9 cellular contexts compared by ENCODE assay signal in genomic region chr5:95261369-95262175, GRCh38. TPM values are rescaled to one million over a fixed set of nuclear protein-coding genes. Genes with fewer than 3 reads are reported as not detected.
DNase-seq lines count a peak whose midpoint lies in the region; ATAC-seq and TF ChIP-seq lines count a peak whose summit lies in the region.
"Had no signal": no experiment of that assay in that cellular context is flagged by ENCODE, and none has a peak within 500 bp of the region (broad histone marks: within the 10 kb centered on the region; RNA-seq: fewer than 3 reads in every experiment).

No MANE protein-coding gene starts in this region.

- CTCF ChIA-PET in WTC11 (lab: Charles Lee), result interaction anchor here (0.6 kb wide), 1 partner anchor 518 kb away, joined by 4 read pairs; no protein-coding TSS in a partner anchor

- H3K4me3 Mint-ChIP-seq in WTC11, result no peak overlapping the region
- no peak overlapping the region for H3K4me3 Mint-ChIP-seq in activated naive CD8-positive, alpha-beta T cell treated with anti-CD3 and anti-CD28 coated beads for 36 hours
- H3K4me3 Mint-ChIP-seq: memory B cell had no signal

- POLR2A ChIA-PET in WTC11 (lab: Charles Lee), result no interaction called here

- H3F3A ChIP-seq in DOHH2 (ENCODE audit: control insufficient read depth, insufficient read depth), result no peaks in the 10 kb centered on the region

- no peak overlapping the region for H3K27ac Mint-ChIP-seq in WTC11
- no peak overlapping the region for H3K27ac Mint-ChIP-seq in activated naive CD8-positive, alpha-beta T cell treated with anti-CD3 and anti-CD28 coated beads for 36 hours
- H3K27ac Mint-ChIP-seq: memory B cell had no signal

- H3K4me3 ChIP-seq in DOHH2 (ENCODE audit: low read length) (no peak overlapping the region), Karpas-422 (ENCODE audit: low read length) (no peak overlapping the region), tibial artery (no peak overlapping the region)

- H2AFZ ChIP-seq in Karpas-422 (ENCODE audit: low read length), result no peak overlapping the region

- H3K36me3 ChIP-seq in DOHH2 (ENCODE audit: control insufficient read depth, low read length), result no peaks in the 10 kb centered on the region
- H3K36me3 ChIP-seq in Karpas-422 (ENCODE audit: insufficient read depth, low read length), result no peaks in the 10 kb centered on the region
- no peaks in the 10 kb centered on the region for H3K36me3 ChIP-seq in tibial artery

- TF ChIP-seq CTCF in DOHH2 (IDR thresholded peaks at IDR 0.05; ENCODE audit: low read depth, low read length, poor library complexity, severe bottlenecking) (peak; percentile 52), WTC11 (IDR thresholded peaks at IDR 0.05) (0 out of 2 replicates have a peak, but pooled peaks have one; percentile 21), tibial artery (IDR thresholded peaks at IDR 0.05) (peak in 1 of 2 experiments; percentile 7)

- H3K9me3 ChIP-seq in DOHH2 (ENCODE audit: control insufficient read depth, insufficient read depth, low read length) (no peaks in the 10 kb centered on the region), Karpas-422 (ENCODE audit: low read length) (no peaks in the 10 kb centered on the region), tibial artery (no peaks in the 10 kb centered on the region)

- H3K27me3 Mint-ChIP-seq in WTC11 (ENCODE audit: low read depth), result no peaks in the 10 kb centered on the region
- H3K27me3 Mint-ChIP-seq in activated naive CD8-positive, alpha-beta T cell treated with anti-CD3 and anti-CD28 coated beads for 36 hours, result peaks cover 5% of the 10 kb centered on the region

- H3K27me3 ChIP-seq in DOHH2 (ENCODE audit: control insufficient read depth, low read length) (no peaks in the 10 kb centered on the region), Karpas-422 (ENCODE audit: low read length) (no peaks in the 10 kb centered on the region), tibial artery (no peaks in the 10 kb centered on the region)

- intact Hi-C loops in tibial artery (cut with DNase I; ENCODE audit: low total_unique reads), result no loop called here

- ATAC-seq in WTC11 (no peak), left lobe of liver (peak; percentile 70)

- no peaks in the 10 kb centered on the region for H4K20me1 ChIP-seq in DOHH2 (ENCODE audit: control insufficient read depth, insufficient read depth, low read depth, low read length)
- no peaks in the 10 kb centered on the region for H4K20me1 ChIP-seq in Karpas-422 (ENCODE audit: insufficient read depth, low read depth, low read length)

- peaks cover 14% of the 10 kb centered on the region for H3K4me1 Mint-ChIP-seq in WTC11
- H3K4me1 Mint-ChIP-seq in activated naive CD8-positive, alpha-beta T cell treated with anti-CD3 and anti-CD28 coated beads for 36 hours, result no peaks in the 10 kb centered on the region
- H3K4me1 Mint-ChIP-seq: memory B cell had no signal

- H3K9me2 ChIP-seq in DOHH2 (replicated peaks; ENCODE audit: control insufficient read depth, low read length), result no peaks in the 10 kb centered on the region
- H3K9me2 ChIP-seq in Karpas-422 (replicated peaks; ENCODE audit: insufficient read depth, low read length), result no peaks in the 10 kb centered on the region

- no peaks in the 10 kb centered on the region for H3K36me3 Mint-ChIP-seq in WTC11
- no peaks in the 10 kb centered on the region for H3K36me3 Mint-ChIP-seq in activated naive CD8-positive, alpha-beta T cell treated with anti-CD3 and anti-CD28 coated beads for 36 hours
- H3K36me3 Mint-ChIP-seq: memory B cell had no signal

- no peak overlapping the region for H3K9ac ChIP-seq in Karpas-422 (ENCODE audit: low read length)

- H3K27ac ChIP-seq in DOHH2 (ENCODE audit: low read depth, low read length) (no peak overlapping the region), Karpas-422 (ENCODE audit: low read length) (no peak overlapping the region), tibial artery (no peak overlapping the region)

- H3K4me1 ChIP-seq in DOHH2 (ENCODE audit: control insufficient read depth, low read length), result no peaks in the 10 kb centered on the region
- H3K4me1 ChIP-seq in Karpas-422 (ENCODE audit: low read length), result no peaks in the 10 kb centered on the region
- no peaks in the 10 kb centered on the region for H3K4me1 ChIP-seq in tibial artery

- peak; percentile 65 for DNase-seq in Karpas-422
- DNase-seq in WTC11 (ENCODE audit: low spot score), result no peak
- no peak for DNase-seq in left lobe of liver (ENCODE audit: low spot score)
- DNase-seq in HuH-7.5 (ENCODE audit: low spot score), result no peak
- DNase-seq in tibial artery, result no peak
- DNase-seq in stimulated activated CD4-positive, alpha-beta T cell treated with anti-CD3 and anti-CD28 coated beads, Interleukin-4, amount 100 ng/mL, for 24 hours, result no peak
- DNase-seq in activated naive CD8-positive, alpha-beta T cell treated with anti-CD3 and anti-CD28 coated beads for 36 hours, result no peak

- H3K4me2 ChIP-seq in DOHH2 (ENCODE audit: low read length) (no peak overlapping the region), Karpas-422 (ENCODE audit: low read depth, low read length, poor library complexity, severe bottlenecking) (no peak overlapping the region)

- no peaks in the 10 kb centered on the region for H3K79me2 ChIP-seq in DOHH2 (ENCODE audit: control insufficient read depth, low read length)
- no peaks in the 10 kb centered on the region for H3K79me2 ChIP-seq in Karpas-422 (ENCODE audit: low read length)

- H3K9me3 Mint-ChIP-seq in WTC11, result no peaks in the 10 kb centered on the region
- H3K9me3 Mint-ChIP-seq in activated naive CD8-positive, alpha-beta T cell treated with anti-CD3 and anti-CD28 coated beads for 36 hours, result no peaks in the 10 kb centered on the region
- H3K9me3 Mint-ChIP-seq: memory B cell had no signal

TF ChIP-seq in WTC11, 78 proteins besides CTCF, POLR2A, EP300 and RAD21:
- TF ChIP-seq GABPB1 (CRISPR knock-in tag; IDR thresholded peaks at IDR 0.05) (no peak), TEAD4 (CRISPR knock-in tag; IDR thresholded peaks at IDR 0.05) (no peak), KAT7 (CRISPR knock-in tag; IDR thresholded peaks at IDR 0.05; ENCODE audit: borderline replicate concordance) (no peak), USF2 (CRISPR knock-in tag; IDR thresholded peaks at IDR 0.05) (no peak), JAZF1 (CRISPR knock-in tag; IDR thresholded peaks at IDR 0.05) (no peak), E2F5 (CRISPR knock-in tag; IDR thresholded peaks at IDR 0.05) (no peak), TP53 (CRISPR knock-in tag; IDR thresholded peaks at IDR 0.05) (no peak), CBFB (CRISPR knock-in tag; IDR thresholded peaks at IDR 0.05; ENCODE audit: low read depth) (no peak), EMX1 (CRISPR knock-in tag; IDR thresholded peaks at IDR 0.05) (no peak), MLX (CRISPR knock-in tag; IDR thresholded peaks at IDR 0.05) (no peak), SMAD4 (CRISPR knock-in tag; IDR thresholded peaks at IDR 0.05) (no peak), ELF4 (CRISPR knock-in tag; IDR thresholded peaks at IDR 0.05; ENCODE audit: low read depth) (no peak), SOX15 (CRISPR knock-in tag; IDR thresholded peaks at IDR 0.05) (no peak), NR2C2 (CRISPR knock-in tag; IDR thresholded peaks at IDR 0.05) (no peak)
TF ChIP-seq in WTC11: peak in this region for 0.

RNA-seq across cellular contexts. Expression of gene MCTP1, which starts 23.3 kb away (rescaled TPM):
- total RNA-seq in Karpas-422 (2014; rRNA removed; shearing (Covaris generic); ENCODE audit: low replicate concordance), result 0.40 and 0.41 TPM in 2 replicates
- 3.3 to 5.6 TPM (median 3.6 TPM) in 3 replicates for total RNA-seq in WTC11 (2021)
- total RNA-seq in left lobe of liver, result 1.3 TPM
- total RNA-seq in activated naive CD8-positive, alpha-beta T cell treated with anti-CD3 and anti-CD28 coated beads for 36 hours, result 1 to 10 TPM; 1.1 to 1.3 TPM
